8 cellular contexts compared by ENCODE assay signal in the genomic region with DNA sequence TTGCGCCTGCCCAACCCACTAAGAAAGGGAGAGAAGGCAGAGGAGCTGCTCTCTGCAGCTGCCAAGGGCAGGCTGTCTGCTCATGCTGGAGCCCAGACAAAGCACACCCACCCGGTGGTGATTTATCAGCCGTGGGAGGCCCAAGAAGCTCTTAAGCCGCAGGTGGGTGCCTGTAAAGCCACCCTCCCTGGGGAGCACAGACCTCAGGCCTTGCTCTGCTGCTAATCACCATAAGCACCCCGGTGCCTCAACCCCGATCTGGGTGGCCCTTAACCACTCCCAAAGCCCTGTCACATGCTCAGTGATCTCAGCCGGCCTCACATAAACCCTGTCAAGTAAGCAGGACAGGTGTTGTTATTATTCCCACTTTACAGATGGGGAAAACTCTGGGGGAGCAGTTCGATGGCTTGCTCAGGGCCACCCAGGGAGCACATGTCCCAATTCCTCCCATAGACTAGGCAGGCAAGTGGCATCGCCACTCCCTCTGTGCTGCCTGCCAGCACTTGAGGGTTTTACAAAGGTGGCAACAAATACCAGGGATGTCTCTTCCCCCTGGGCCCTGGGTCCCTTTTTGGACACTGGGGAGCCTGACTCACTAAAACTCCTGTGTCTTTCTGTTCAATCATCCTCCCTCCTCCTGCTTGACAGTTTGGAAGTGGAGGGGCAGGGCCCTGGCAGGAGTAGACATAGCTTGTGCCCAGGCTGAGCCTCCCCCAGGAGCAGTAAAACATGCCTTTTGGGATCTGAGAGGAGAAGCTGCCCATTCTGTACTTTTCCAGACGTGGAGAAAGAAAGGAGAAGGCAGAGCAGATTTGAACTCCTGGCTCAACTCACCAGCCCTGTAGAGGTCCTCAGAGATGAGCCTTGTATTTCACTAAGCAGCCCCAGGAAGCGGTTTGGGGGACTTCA.
A peak's percentile ranks its signal among the peaks of the same experiment; 100 is the strongest.
DNase-seq lines count a peak whose midpoint lies in the region; ATAC-seq and TF ChIP-seq lines count a peak whose summit lies in the region.

No MANE protein-coding gene starts in this region.

- H3K27ac ChIP-seq in spleen = no peak overlapping the region

- peaks cover 5 to 35% (median 26%) of the 10 kb centered on the region in 8 donors for H3K9me3 ChIP-seq in spleen

- intact Hi-C loops in spleen (cut with DNase I; ENCODE audit: low total_unique reads) = no loop called here

- ATAC-seq in GM21447 (IDR thresholded peaks at IDR 0.05; ENCODE audit: unreplicated experiment) = peak; percentile 35
- peak; percentile 43 for ATAC-seq in HG03571 (IDR thresholded peaks at IDR 0.05; ENCODE audit: unreplicated experiment)

- peaks cover 0 to 6% (median 0%) of the 10 kb centered on the region in 6 donors for H3K4me1 ChIP-seq in spleen

- 73 to 93% (median 78%) methylated on average over 7 to 11 of the region's 11 CpGs for WGBS in spleen, 5 donors

- no peak for TF ChIP-seq CTCF in GM10266 (IDR thresholded peaks at IDR 0.05; ENCODE audit: control insufficient read depth, insufficient read depth, low read depth, missing control alignments)
- TF ChIP-seq CTCF in spleen (IDR thresholded peaks at IDR 0.05 in 8 of 11, conservative IDR thresholded peaks at IDR 0.05 in 3 of 11) = no peak

- H3K4me3 ChIP-seq in H7 (ENCODE audit: insufficient read depth, low read depth, low read length) (no peak overlapping the region), spleen (no peak overlapping the region)

- no peak for TF ChIP-seq POLR2A in spleen (IDR thresholded peaks at IDR 0.05)

- no peaks in the 10 kb centered on the region for H3K36me3 ChIP-seq in H7 (replicated peaks; ENCODE audit: control insufficient read depth, insufficient read depth, low read length)
- no peaks in the 10 kb centered on the region for H3K36me3 ChIP-seq in spleen

- DNase-seq in GM10266 (ENCODE audit: extremely low spot score) (peak; percentile 67), iris pigment epithelial cell (ENCODE audit: low read depth) (peak; percentile 43), H7 (no peak), spleen (no peak)
- DNase-seq in effector CD8-positive, alpha-beta T cell (lab: John Stamatoyannopoulos, UW) = no peak
- no peak for DNase-seq in central memory CD4-positive, alpha-beta T cell

- H3K27me3 ChIP-seq in H7 (ENCODE audit: control insufficient read depth, insufficient read depth, low read length) = no peaks in the 10 kb centered on the region; the same call in 1 of the 2 replicates
- peaks cover 0 to 12% (median 0%) of the 10 kb centered on the region in 7 donors for H3K27me3 ChIP-seq in spleen (replicated peaks in 1 of 7)

Comparison
In these comparisons a context has a peak if more than half of its experiments do, and no peak if none do; other contexts are left out.
1. DNase-seq: peak in GM10266 (single experiment) and iris pigment epithelial cell (single experiment); none in effector CD8-positive, alpha-beta T cell (single experiment), central memory CD4-positive, alpha-beta T cell (single experiment), H7 (single experiment) and spleen (single experiment).